8 cellular contexts compared by ENCODE assay signal in the genomic region with DNA sequence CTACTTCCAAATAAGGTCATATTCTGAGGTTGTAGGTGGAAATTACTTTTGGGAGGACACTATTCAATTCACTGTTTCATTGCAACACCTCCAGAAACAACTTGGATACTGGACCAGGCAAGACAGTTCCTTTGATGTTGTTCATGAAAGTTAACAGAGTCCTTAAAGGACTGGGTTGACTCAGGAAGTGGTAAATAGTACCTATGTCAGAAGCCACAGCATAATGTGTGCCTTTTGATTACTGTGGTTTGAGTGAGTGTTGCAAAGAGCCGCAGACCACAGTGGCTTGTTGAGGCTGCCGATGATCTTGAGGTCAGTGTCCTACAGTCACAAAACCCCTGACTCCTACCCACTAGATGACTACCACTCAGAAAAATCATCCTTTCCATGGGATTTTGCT. TPM values are rescaled to one million over a fixed set of nuclear protein-coding genes. Genes with fewer than 3 reads are reported as not detected.
A peak's percentile ranks its signal among the peaks of the same experiment; 100 is the strongest.
DNase-seq lines count a peak whose midpoint lies in the region; ATAC-seq and TF ChIP-seq lines count a peak whose summit lies in the region.

No MANE protein-coding gene starts in this region.

- peak; percentile 87 for ATAC-seq in CD8-positive, alpha-beta T cell
- peak; percentile 95 for ATAC-seq in GM21390 (IDR thresholded peaks at IDR 0.05; ENCODE audit: unreplicated experiment)

- H3K4me1 Mint-ChIP-seq in CD8-positive, alpha-beta T cell (ENCODE audit: low read depth): peaks cover 20% of the 10 kb centered on the region
- no peaks in the 10 kb centered on the region for H3K4me1 Mint-ChIP-seq in Caco-2 (ENCODE audit: low read depth, unreplicated experiment)

- BruUV-seq in Caco-2 (replicated peaks; lab: Mats Ljungman, UMichigan): no TSS peak

- no peak overlapping the region for H3K4me3 Mint-ChIP-seq in CD8-positive, alpha-beta T cell
- no peak overlapping the region for H3K4me3 Mint-ChIP-seq in Caco-2 (ENCODE audit: unreplicated experiment)

- peaks cover 11% of the 10 kb centered on the region for H3K4me1 ChIP-seq in CD8-positive, alpha-beta T cell (ENCODE audit: insufficient read depth, low read length)
- H3K4me1 ChIP-seq in Caco-2: no peaks in the 10 kb centered on the region

- H3K36me3 Mint-ChIP-seq in CD8-positive, alpha-beta T cell: no peaks in the 10 kb centered on the region
- no peaks in the 10 kb centered on the region for H3K36me3 Mint-ChIP-seq in Caco-2 (ENCODE audit: insufficient read depth, unreplicated experiment)

- no peaks in the 10 kb centered on the region for H3K27me3 ChIP-seq in CD8-positive, alpha-beta T cell (ENCODE audit: insufficient read depth, low read length)
- H3K27me3 ChIP-seq in Caco-2 (replicated peaks; ENCODE audit: control insufficient read depth, insufficient read depth, low read length): no peaks in the 10 kb centered on the region

- H3K27ac ChIP-seq in CD8-positive, alpha-beta T cell (ENCODE audit: low read depth, low read length): no peak overlapping the region

- TF ChIP-seq CTCF in CD8-positive, alpha-beta T cell (IDR thresholded peaks at IDR 0.05): no peak
- no peak for TF ChIP-seq CTCF in Caco-2 (IDR thresholded peaks at IDR 0.05; ENCODE audit: insufficient read depth in 1 of 2, low read depth in 1 of 2, low read length in 1 of 2, severe bottlenecking in 1 of 2, unreplicated experiment in 1 of 2)

- no peak overlapping the region for H3K4me3 ChIP-seq in CD8-positive, alpha-beta T cell (ENCODE audit: low read depth, low read length)
- no peak overlapping the region for H3K4me3 ChIP-seq in Jurkat, Clone E6-1 (ENCODE audit: low read length)
- H3K4me3 ChIP-seq in Caco-2 (ENCODE audit: low read depth, low read length): no peak overlapping the region

- no peaks in the 10 kb centered on the region for H3K9me3 ChIP-seq in CD8-positive, alpha-beta T cell (ENCODE audit: low read length)
- H3K9me3 ChIP-seq in Caco-2: no peaks in the 10 kb centered on the region

- H3K36me3 ChIP-seq in CD8-positive, alpha-beta T cell (ENCODE audit: insufficient read depth, low read length): no peaks in the 10 kb centered on the region
- no peaks in the 10 kb centered on the region for H3K36me3 ChIP-seq in Caco-2 (ENCODE audit: control insufficient read depth, insufficient read depth, low read length)

- H3K27ac Mint-ChIP-seq in CD8-positive, alpha-beta T cell: no peak overlapping the region
- H3K27ac Mint-ChIP-seq in Caco-2 (ENCODE audit: unreplicated experiment): no peak overlapping the region

- POLR2A ChIA-PET in CD8-positive, alpha-beta T cell (lab: Charles Lee): no interaction called here
- POLR2A ChIA-PET in Caco-2 (lab: Charles Lee): no interaction called here

- CTCF ChIA-PET in CD8-positive, alpha-beta T cell (lab: Charles Lee): no interaction called here
- CTCF ChIA-PET in Caco-2 (lab: Charles Lee): no interaction called here

- no peaks in the 10 kb centered on the region for H3K9me3 Mint-ChIP-seq in CD8-positive, alpha-beta T cell
- H3K9me3 Mint-ChIP-seq in Caco-2 (ENCODE audit: unreplicated experiment): peaks cover 12% of the 10 kb centered on the region

- intact Hi-C loops in CD8-positive, alpha-beta T cell (cut with DNase I, micrococcal nuclease): no loop called here
- intact Hi-C loops in Caco-2 (cut with micrococcal nuclease; ENCODE audit: unreplicated experiment): no loop called here

- peaks cover 48% of the 10 kb centered on the region for H3K27me3 Mint-ChIP-seq in CD8-positive, alpha-beta T cell (ENCODE audit: low read depth)
- no peaks in the 10 kb centered on the region for H3K27me3 Mint-ChIP-seq in Caco-2 (ENCODE audit: insufficient read depth, unreplicated experiment)

- DNase-seq in CD8-positive, alpha-beta T cell: peak; percentile 27 to 67 (median 39)
- DNase-seq in Jurkat, Clone E6-1 (ENCODE audit: low read depth, low spot score): peak; percentile 69
- peak; percentile 39 for DNase-seq in activated CD8-positive, alpha-beta memory T cell treated with anti-CD3 and anti-CD28 coated beads, Interleukin-2, amount 50 U/mL, for 4 hours
- peak; percentile 7 to 42 (median 26) for DNase-seq in stimulated activated CD4-positive, alpha-beta T cell treated with anti-CD3 and anti-CD28 coated beads, TNF-alpha, amount 100 ng/mL, for 24 hours (ENCODE audit: low read depth in 3 of 3)
- DNase-seq in Caco-2: no peak
- DNase-seq in cerebellar cortex (ENCODE audit: low spot score): no peak
- DNase-seq in cortex of kidney (lab: John Stamatoyannopoulos, UW): no peak

RNA-seq across cellular contexts. Expression of gene IL20RA, which starts 10.9 kb away (rescaled TPM):
- total RNA-seq in CD8-positive, alpha-beta T cell: not detected
- polyA plus RNA-seq in Jurkat, Clone E6-1 (2012; ENCODE audit: insufficient read depth, insufficient read length): not detected
- 0.65 and 1.6 TPM in 2 replicates for total RNA-seq in Caco-2 (2022)

Comparison
In these comparisons a context has a peak if more than half of its experiments do, and no peak if none do; other contexts are left out.
1. DNase-seq: peak in CD8-positive, alpha-beta T cell (7 of 7), Jurkat, Clone E6-1 (single experiment), activated CD8-positive, alpha-beta memory T cell treated with anti-CD3 and anti-CD28 coated beads, Interleukin-2, amount 50 U/mL, for 4 hours (single experiment) and stimulated activated CD4-positive, alpha-beta T cell treated with anti-CD3 and anti-CD28 coated beads, TNF-alpha, amount 100 ng/mL, for 24 hours (3 of 3); none in Caco-2 (0 of 2), cerebellar cortex (single experiment) and cortex of kidney (single experiment).